In the genomic region with DNA sequence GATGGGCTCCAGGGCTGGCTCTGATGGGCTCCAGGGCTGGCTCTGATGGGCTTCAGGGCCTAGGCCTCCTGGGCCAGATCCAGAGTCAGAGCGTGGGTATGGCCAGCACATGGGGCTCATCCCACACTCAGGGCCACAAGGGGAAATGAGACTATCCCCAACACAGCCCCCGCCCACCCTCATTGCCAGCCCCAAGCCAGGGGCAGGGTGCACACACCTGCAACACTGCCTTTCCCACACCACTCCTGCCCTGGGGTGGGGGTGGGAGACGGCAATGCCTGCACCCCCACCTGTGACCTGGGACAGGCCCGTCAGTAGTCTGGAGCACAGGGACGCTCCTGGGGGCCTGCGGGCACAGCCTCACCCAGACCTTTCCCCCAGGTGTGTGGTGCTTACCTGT, we compare ENCODE assay signal across 27 cellular contexts. TPM values are rescaled to one million over a fixed set of nuclear protein-coding genes. Genes with fewer than 3 reads are reported as not detected.
DNase-seq lines count a peak whose midpoint lies in the region; ATAC-seq, FAIRE-seq and TF ChIP-seq lines count a peak whose summit lies in the region.
"Had no signal": no experiment of that assay in that cellular context is flagged by ENCODE, and none has a peak within 500 bp of the region (broad histone marks: within the 10 kb centered on the region; RNA-seq: fewer than 3 reads in every experiment).

No MANE protein-coding gene starts in this region.

- no peak overlapping the region for H3K4me3 ChIP-seq in esophagus squamous epithelium
- no peak overlapping the region for H3K4me3 ChIP-seq in pancreas
- H3K4me3 ChIP-seq in thyroid gland (replicated peaks in 1 of 3) = no peak overlapping the region
- H3K4me3 ChIP-seq in esophagus muscularis mucosa = no peak overlapping the region
- H3K4me3 ChIP-seq: BLaER1 treated with 17β-estradiol and CSF1 and Interleukin-3, amounts not matched to agents 10 nM and 100 nM; HAP-1 had no signal

- H3K4me1 ChIP-seq in esophagus squamous epithelium (peaks cover 38 to 79% (median 47%) of the 10 kb centered on the region in 3 donors), pancreas (peaks cover 21 to 25% (median 22%) of the 10 kb centered on the region in 3 donors), thyroid gland (peaks cover 43 to 67% of the 10 kb centered on the region in 2 donors), esophagus muscularis mucosa (peaks cover 42 to 48% (median 45%) of the 10 kb centered on the region in 4 donors)

- FAIRE-seq in pancreas (lab: Jason Lieb, UNC) = no peak
- FAIRE-seq: A204.1, GM18507 had no signal

- H3K36me3 ChIP-seq in esophagus squamous epithelium = peaks cover 0 to 12% (median 0%) of the 10 kb centered on the region in 3 donors
- H3K36me3 ChIP-seq in pancreas = peaks cover 0 to 18% (median 0%) of the 10 kb centered on the region in 3 donors
- peaks cover 0 to 10% of the 10 kb centered on the region in 2 donors for H3K36me3 ChIP-seq in thyroid gland
- peaks cover 13 to 46% (median 30%) of the 10 kb centered on the region in 4 donors for H3K36me3 ChIP-seq in esophagus muscularis mucosa

- WGBS in esophagus squamous epithelium, 2 donors = no CpG with 5 or more reads among the region's 6 CpGs
- 91 to 93% methylated on average over 6 of the region's 6 CpGs for WGBS in pancreas, 2 donors
- WGBS in thyroid gland, 2 donors = 89 to 100% methylated on average over 3 to 4 of the region's 6 CpGs
- 97% methylated on average over 4 of the region's 6 CpGs for WGBS in esophagus muscularis mucosa

- no peak for TF ChIP-seq CTCF in C4-2B (conservative IDR thresholded peaks at IDR 0.05)
- TF ChIP-seq CTCF in esophagus squamous epithelium (IDR thresholded peaks at IDR 0.05) = no peak
- no peak for TF ChIP-seq CTCF in pancreas (IDR thresholded peaks at IDR 0.05)
- TF ChIP-seq CTCF in thyroid gland (IDR thresholded peaks at IDR 0.05) = no peak
- no peak for TF ChIP-seq CTCF in esophagus muscularis mucosa (IDR thresholded peaks at IDR 0.05)

- no peak for TF ChIP-seq POLR2A in esophagus squamous epithelium (IDR thresholded peaks at IDR 0.05)
- TF ChIP-seq POLR2A in thyroid gland (IDR thresholded peaks at IDR 0.05) = no peak
- TF ChIP-seq POLR2A in esophagus muscularis mucosa (IDR thresholded peaks at IDR 0.05; ENCODE audit: low read depth) = no peak

- no peaks in the 10 kb centered on the region for H3K27me3 ChIP-seq in esophagus squamous epithelium
- no peaks in the 10 kb centered on the region for H3K27me3 ChIP-seq in pancreas
- H3K27me3 ChIP-seq in thyroid gland = no peaks in the 10 kb centered on the region
- H3K27me3 ChIP-seq in esophagus muscularis mucosa = no peaks in the 10 kb centered on the region
- H3K27me3 ChIP-seq: BLaER1 treated with 17β-estradiol and CSF1 and Interleukin-3, amounts not matched to agents 10 nM and 100 nM had no signal

- H3K27ac ChIP-seq in C4-2B (peak overlapping the region; percentile 85), esophagus squamous epithelium (peak overlapping the region; percentile 50 to 74 (median 72)), pancreas (peak overlapping the region; percentile 31 to 57 (median 40)), thyroid gland (peak overlapping the region; percentile 79 to 93 (median 90)), esophagus muscularis mucosa (replicated peaks in 1 of 4) (no peak overlapping the region)
- H3K27ac ChIP-seq: HL-60, KMS-11 had no signal

- intact Hi-C loops in esophagus squamous epithelium (cut with DNase I) = loop anchor here (5.0 to 10.0 kb wide), 2 partner anchors 75 to 157 kb away; partner anchors contain the start of genes ABCA3 and CCNF
- intact Hi-C loops in pancreas (cut with DNase I) = loop anchor here in 2 of 3 donors (5.0 to 10.0 kb wide), 3 partner anchors 65 to 195 kb away; partner anchors contain the start of gene ABCA3 (in 1 of the 2)
- intact Hi-C loops in thyroid gland (cut with DNase I) = no loop called here
- intact Hi-C loops in esophagus muscularis mucosa (cut with DNase I) = no loop called here

- no peak for DNase-seq in esophagus squamous epithelium (lab: John Stamatoyannopoulos, UW)
- DNase-seq in pancreas = peak in 1 of 6 donors; percentile 72
- DNase-seq in thyroid gland = no peak
- DNase-seq in NOMO-1 (lab: John Stamatoyannopoulos, UW; ENCODE audit: unreplicated experiment in 2 of 2) = no peak
- no peak for DNase-seq in esophagus muscularis mucosa (ENCODE audit: extremely low spot score)
- no peak for DNase-seq in stimulated activated naive CD8-positive, alpha-beta T cell treated with anti-CD3 and anti-CD28 coated beads, Interleukin-15, Interleukin-2, amounts not matched to agents 100 U/mL and 50 U/mL, for 24 hours
- DNase-seq: CD4-positive, alpha-beta memory T cell; COR-L47; DMS53; HFFc6; MM.1S; NCI-H2029 treated with DMSO at 0.1 percent for 48 hours; NCI-H526; NCI-H82; RPMI8226; SHP77 had no signal

- no peak for TF ChIP-seq EP300 in esophagus muscularis mucosa (IDR thresholded peaks at IDR 0.05)

- ATAC-seq in pancreas = no peak
- no peak for ATAC-seq in stimulated activated naive CD8-positive, alpha-beta T cell treated with anti-CD3 and anti-CD28 coated beads, Interleukin-15, Interleukin-2, amounts not matched to agents 100 U/mL and 50 U/mL, for 24 hours

- H3K9me3 ChIP-seq in esophagus squamous epithelium = no peaks in the 10 kb centered on the region
- no peaks in the 10 kb centered on the region for H3K9me3 ChIP-seq in pancreas
- no peaks in the 10 kb centered on the region for H3K9me3 ChIP-seq in thyroid gland
- H3K9me3 ChIP-seq in esophagus muscularis mucosa = no peaks in the 10 kb centered on the region
- H3K9me3 ChIP-seq: BLaER1 treated with 17β-estradiol and CSF1 and Interleukin-3, amounts not matched to agents 10 nM and 100 nM; HAP-1 had no signal

RNA-seq across cellular contexts. Expression of gene ATP6V0C, which starts 14.3 kb away (rescaled TPM):
- total RNA-seq in esophagus squamous epithelium (100 to 1,000 TPM in 2 of 4 donors, 10 to 100 TPM in 2; 70.8 to 196 (median 125) TPM), pancreas (10 to 100 TPM; 39.9 to 92.3 (median 66.8) TPM), thyroid gland (10 to 100 TPM; 33.1 to 62.1 (median 36.3) TPM), esophagus muscularis mucosa (10 to 100 TPM; 42.8 to 85.0 (median 69.0) TPM)
- polyA plus RNA-seq in pancreas = 100 to 1,000 TPM in 1 of 2 donors, 10 to 100 TPM in 1; 59.8 to 124 TPM

RNA-seq across cellular contexts. Expression of gene AMDHD2, which starts 20.7 kb away (rescaled TPM):
- total RNA-seq in esophagus squamous epithelium (10 to 100 TPM; 11.6 to 23.9 (median 17.5) TPM), pancreas (10 to 100 TPM in 4 of 6 donors, 1 to 10 TPM in 2; 8.0 to 18.7 (median 10.9) TPM), thyroid gland (10 to 100 TPM; 32.6 to 43.5 (median 37.9) TPM), esophagus muscularis mucosa (10 to 100 TPM; 20.0 to 33.2 (median 26.4) TPM)
- 10 to 100 TPM; 27.7 to 36.3 TPM for polyA plus RNA-seq in pancreas

RNA-seq across cellular contexts. Expression of gene TBC1D24, which starts 24.5 kb away (rescaled TPM):
- 1 to 10 TPM; 3.1 to 4.6 (median 3.7) TPM for total RNA-seq in esophagus squamous epithelium
- 10 to 100 TPM; 16.8 to 23.7 (median 19.7) TPM for total RNA-seq in pancreas
- polyA plus RNA-seq in pancreas = 10 to 100 TPM; 10.8 to 16.0 TPM
- total RNA-seq in thyroid gland = 10 to 100 TPM; 15.9 to 32.3 (median 21.8) TPM
- 10 to 100 TPM in 2 of 4 donors, 1 to 10 TPM in 2; 7.0 to 14.1 (median 11.5) TPM for total RNA-seq in esophagus muscularis mucosa

RNA-seq across cellular contexts. Expression of gene NTN3, which starts 28.4 kb away (rescaled TPM):
- total RNA-seq in esophagus squamous epithelium (under 1 TPM in 1 of 4 donors, not detected in 3; 0.38 TPM), pancreas (under 1 TPM in 3 of 6 donors, not detected in 3; 0.09 to 0.22 (median 0.20) TPM), thyroid gland (under 1 TPM in 3 of 4 donors, not detected in 1; 0.13 to 0.63 (median 0.56) TPM), esophagus muscularis mucosa (under 1 TPM in 3 of 4 donors, not detected in 1; 0.19 to 0.42 (median 0.29) TPM)
- under 1 TPM; 0.07 to 0.08 TPM for polyA plus RNA-seq in pancreas
- total RNA-seq: CD4-positive, alpha-beta memory T cell; Daoy; SK-MEL-5 had no signal
- polyA plus RNA-seq: CD4-positive, alpha-beta memory T cell; IgD-negative memory B cell had no signal

RNA-seq across cellular contexts. Expression of gene CEMP1, which starts 31.8 kb away (rescaled TPM):
- under 1 TPM in 1 of 4 donors, not detected in 3; 0.76 TPM for total RNA-seq in esophagus squamous epithelium
- total RNA-seq in pancreas = under 1 TPM; 0.12 to 0.92 (median 0.62) TPM
- polyA plus RNA-seq in pancreas = 1 to 10 TPM; 1.1 to 1.2 TPM
- total RNA-seq in thyroid gland = 1 to 10 TPM; 3.6 to 7.8 (median 3.6) TPM
- total RNA-seq in esophagus muscularis mucosa = not detected
- total RNA-seq: Daoy, HFFc6, SK-MEL-5 had no signal
- polyA plus RNA-seq: AG04450 had no signal

Comparison
In these comparisons a context has a peak if more than half of its experiments do, and no peak if none do; other contexts are left out.
1. H3K27ac ChIP-seq: peak in C4-2B (single experiment), esophagus squamous epithelium (4 of 4), pancreas (4 of 4) and thyroid gland (3 of 3); none in esophagus muscularis mucosa (0 of 4).
2. intact Hi-C loops: an anchor here in esophagus squamous epithelium (5.0 to 10.0 kb wide) and pancreas (5.0 to 10.0 kb wide); none called in thyroid gland and esophagus muscularis mucosa.